Comparison of ENCODE assay signal across 8 cellular contexts in the genomic region with DNA sequence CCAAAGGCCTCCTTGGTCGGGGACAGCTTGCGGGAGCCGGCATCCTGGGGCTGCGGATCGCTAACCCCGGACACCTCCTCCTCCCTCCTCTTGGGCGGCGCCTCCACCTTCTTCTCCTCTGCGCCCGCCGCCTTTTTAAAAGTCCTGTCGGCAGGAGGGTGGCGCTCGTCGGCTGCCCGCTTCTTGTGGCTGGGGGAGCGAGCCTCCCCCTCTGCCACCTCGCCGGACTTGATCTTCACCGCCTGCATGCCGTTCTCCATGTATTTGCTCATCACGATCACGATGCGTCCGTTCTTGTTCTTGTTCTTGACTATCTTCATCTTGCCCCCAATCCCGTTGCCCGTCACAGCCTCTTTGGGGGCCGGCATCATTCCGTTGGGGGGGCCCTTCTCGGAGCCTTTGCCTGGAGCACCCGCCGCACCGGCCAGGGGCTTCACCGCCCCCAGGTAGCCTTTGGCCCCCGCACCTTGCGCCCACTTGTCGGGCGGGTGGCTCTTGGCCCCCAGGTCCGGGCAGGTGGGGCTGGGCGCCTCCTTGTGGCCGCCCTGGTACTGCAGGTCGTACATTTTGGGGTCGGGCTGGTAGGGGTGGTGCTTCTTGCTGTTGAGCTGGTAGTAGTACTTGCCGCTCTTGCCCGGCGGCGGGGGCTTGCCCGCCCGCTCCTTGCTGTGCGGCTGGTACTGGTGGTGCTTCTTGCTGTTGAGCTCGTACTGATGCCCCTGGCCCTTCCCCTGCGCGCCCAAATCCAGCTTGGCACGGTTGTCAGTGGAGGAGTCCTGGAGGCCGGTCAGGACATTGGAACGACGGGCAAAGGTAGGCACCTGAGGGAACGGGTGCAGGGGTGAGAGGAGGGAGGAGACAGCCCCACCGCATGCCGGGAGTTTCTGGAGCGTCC. TPM values are rescaled to one million over a fixed set of nuclear protein-coding genes. Genes with fewer than 3 reads are reported as not detected.
DNase-seq lines count a peak whose midpoint lies in the region; ATAC-seq and TF ChIP-seq lines count a peak whose summit lies in the region.

No MANE protein-coding gene starts in this region.

- H3K4me2 ChIP-seq in PC-9: no peak overlapping the region

- no peaks in the 10 kb centered on the region for H3K27me3 ChIP-seq in PC-9 (ENCODE audit: insufficient read depth, low read depth)
- H3K27me3 ChIP-seq in endodermal cell (ENCODE audit: control insufficient read depth, insufficient read depth, low read length, poor library complexity, severe bottlenecking): peaks cover 87% of the 10 kb centered on the region
- peaks cover 0 to 33% (median 15%) of the 10 kb centered on the region in 3 donors for H3K27me3 ChIP-seq in sigmoid colon

- CTCF ChIA-PET in PC-9 (lab: Charles Lee): interaction anchor here (0.7 to 0.9 kb wide), 2 partner anchors 15 to 24 kb away, joined by 3 to 5 read pairs; no protein-coding TSS in a partner anchor

- H3F3A ChIP-seq in PC-9 (ENCODE audit: insufficient read depth, low read depth): peaks cover 20% of the 10 kb centered on the region; the same call in 1 of the 2 replicates

- no peaks in the 10 kb centered on the region for H3K36me3 Mint-ChIP-seq in endodermal cell (ENCODE audit: low read depth)

- H3K9me3 Mint-ChIP-seq in endodermal cell: peaks cover under 1% of the 10 kb centered on the region

- no peaks in the 10 kb centered on the region for H3K36me3 ChIP-seq in PC-9 (ENCODE audit: low read depth)
- no peaks in the 10 kb centered on the region for H3K36me3 ChIP-seq in endodermal cell (ENCODE audit: control insufficient read depth, insufficient read depth, low read length)
- peaks cover 9 to 26% (median 16%) of the 10 kb centered on the region in 4 donors for H3K36me3 ChIP-seq in sigmoid colon

- POLR2A ChIA-PET in PC-9 (lab: Charles Lee; ENCODE audit: unreplicated experiment): no interaction called here

- H4K20me1 ChIP-seq in PC-9 (ENCODE audit: insufficient read depth): peaks cover 23% of the 10 kb centered on the region

- peaks cover 17% of the 10 kb centered on the region for H3K4me1 Mint-ChIP-seq in endodermal cell

- DNase-seq in NCI-H1694 (lab: John Stamatoyannopoulos, UW): peak; percentile 29
- DNase-seq in NCI-H1694 treated with DMSO at 0.1 percent for 48 hours (lab: John Stamatoyannopoulos, UW): no peak
- DNase-seq in PC-9: no peak
- peak; percentile 97 for DNase-seq in endodermal cell
- DNase-seq in sigmoid colon: no peak
- no peak for DNase-seq in NCI-H526 treated with DMSO at 0.1 percent for 48 hours (lab: John Stamatoyannopoulos, UW)

- H3K9me3 ChIP-seq in PC-9 (ENCODE audit: insufficient read depth, low read depth) (no peaks in the 10 kb centered on the region), endodermal cell (ENCODE audit: control insufficient read depth, low read length) (no peaks in the 10 kb centered on the region), sigmoid colon (no peaks in the 10 kb centered on the region)

- no peak for ATAC-seq in GM18870 (IDR thresholded peaks at IDR 0.05; ENCODE audit: unreplicated experiment)
- no peak for ATAC-seq in GM21576 (IDR thresholded peaks at IDR 0.05; ENCODE audit: unreplicated experiment)

- H3K79me2 ChIP-seq in PC-9 (ENCODE audit: low read depth): peaks cover 53% of the 10 kb centered on the region

- H3K27ac Mint-ChIP-seq in endodermal cell: no peak overlapping the region

- no peak overlapping the region for H3K9ac ChIP-seq in endodermal cell (ENCODE audit: extremely low read depth, low read length, poor library complexity, severe bottlenecking)

- H3K4me1 ChIP-seq in PC-9 (replicated peaks; ENCODE audit: insufficient read depth) (peaks cover 41% of the 10 kb centered on the region), endodermal cell (ENCODE audit: control insufficient read depth, insufficient read depth, low read length) (peaks cover 15% of the 10 kb centered on the region), sigmoid colon (peaks cover 0 to 54% (median 49%) of the 10 kb centered on the region in 4 donors)

- H3K27ac ChIP-seq in PC-9 (no peak overlapping the region), endodermal cell (ENCODE audit: low read depth, low read length) (no peak overlapping the region), sigmoid colon (no peak overlapping the region)

- H3K9me2 ChIP-seq in PC-9 (ENCODE audit: insufficient read depth): no peaks in the 10 kb centered on the region

- 17 to 29% methylated on average over 20 to 61 of the region's 61 CpGs for whole genome bisulfite sequencing in endodermal cell (ENCODE audit: insufficient coverage in 1 of 2, insufficient read length in 1 of 2), 2 experiments
- 91 to 92% methylated on average over 61 of the region's 61 CpGs for WGBS in sigmoid colon, 2 donors

- TF ChIP-seq CTCF in PC-9 (conservative IDR thresholded peaks at IDR 0.05) (peak; percentile 88), endodermal cell (conservative IDR thresholded peaks at IDR 0.05) (peak; percentile 95), sigmoid colon (IDR thresholded peaks at IDR 0.05) (peak; percentile 20 to 56 (median 44))

- peak overlapping the region; percentile 24 for H3K4me3 Mint-ChIP-seq in endodermal cell

- no peak overlapping the region for H3K4me3 ChIP-seq in PC-9
- no peak overlapping the region for H3K4me3 ChIP-seq in endodermal cell (ENCODE audit: low read length)
- no peak overlapping the region for H3K4me3 ChIP-seq in sigmoid colon

- no peak for TF ChIP-seq POLR2A in sigmoid colon (IDR thresholded peaks at IDR 0.05)

- intact Hi-C loops in PC-9 (cut with micrococcal nuclease; ENCODE audit: unreplicated experiment): no loop called here
- intact Hi-C loops in sigmoid colon (cut with DNase I): loop anchor here (5.0 kb wide), 1 partner anchor 58 kb away; the partner anchor contains the start of gene CBX2

- H3K27me3 Mint-ChIP-seq in endodermal cell (ENCODE audit: insufficient read depth): peaks cover 88% of the 10 kb centered on the region

- no TSS peak for BruUV-seq in PC-9 (replicated peaks; lab: Mats Ljungman, UMichigan)

- no peak for TF ChIP-seq EP300 in sigmoid colon (IDR thresholded peaks at IDR 0.05)

- H2AFZ ChIP-seq in PC-9: no peak overlapping the region

RNA-seq across cellular contexts. Expression of gene CBX4, which starts 4.4 kb away (rescaled TPM):
- total RNA-seq in PC-9 (2021) (32.0 and 33.1 TPM in 2 replicates), endodermal cell (1 to 10 TPM; 4.2 to 4.9 TPM), sigmoid colon (1 to 10 TPM; 6.1 to 9.8 (median 7.5) TPM)
- polyA plus RNA-seq in endodermal cell (2013, experiment 1 of 2): 14.4 TPM
- 9.6 TPM for polyA plus RNA-seq in endodermal cell (2013, experiment 2 of 2)
- polyA plus RNA-seq in sigmoid colon: 10 to 100 TPM in 1 of 3 donors, 1 to 10 TPM in 2; 3.5 to 14.2 (median 8.4) TPM

RNA-seq across cellular contexts. Expression of gene CBX8, which starts 37.9 kb away (rescaled TPM):
- total RNA-seq in PC-9 (2021) (14.2 and 15.5 TPM in 2 replicates), endodermal cell (1 to 10 TPM; 5.4 to 5.6 TPM), sigmoid colon (1 to 10 TPM in 2 of 4 donors, under 1 TPM in 2; 0.28 to 1.8 (median 1.2) TPM)
- polyA plus RNA-seq in endodermal cell (2013, experiment 1 of 2): 11.0 TPM
- polyA plus RNA-seq in endodermal cell (2013, experiment 2 of 2): 8.7 TPM
- polyA plus RNA-seq in sigmoid colon: 1 to 10 TPM; 2.4 to 5.6 (median 4.9) TPM

RNA-seq across cellular contexts. Expression of gene CBX2, which starts 56.9 kb away (rescaled TPM):
- 30.4 and 32.6 TPM in 2 replicates for total RNA-seq in PC-9 (2021)
- total RNA-seq in endodermal cell: 10 to 100 TPM; 75.0 to 78.6 TPM
- polyA plus RNA-seq in endodermal cell (2013, experiment 1 of 2): 74.2 TPM
- 70.5 TPM for polyA plus RNA-seq in endodermal cell (2013, experiment 2 of 2)
- total RNA-seq in sigmoid colon: under 1 TPM in 3 of 4 donors, not detected in 1; 0.33 to 0.95 (median 0.36) TPM
- 1 to 10 TPM in 1 of 3 donors, under 1 TPM in 2; under 0.01 to 2.0 (median 0.23) TPM for polyA plus RNA-seq in sigmoid colon

Comparison
In these comparisons a context has a peak if more than half of its experiments do, and no peak if none do; other contexts are left out.
1. DNase-seq: peak in NCI-H1694 (single experiment) and endodermal cell (single experiment); none in NCI-H1694 treated with DMSO at 0.1 percent for 48 hours (single experiment), PC-9 (0 of 2), sigmoid colon (single experiment) and NCI-H526 treated with DMSO at 0.1 percent for 48 hours (single experiment).
2. CTCF ChIP-seq: peak in every context shown above with its lines; median percentile 95 in endodermal cell; 88 in PC-9; 44 in sigmoid colon.
3. RNA of gene CBX2, which starts 56.9 kb away (total RNA-seq): 75.0 to 78.6 TPM in endodermal cell and 30.4 to 32.6 TPM in PC-9; 0.33 to 0.95 TPM in sigmoid colon; every median in the first group is over 10 times any median in the second.